Comparison of ENCODE assay signal across 20 cellular contexts in genomic region chr17:77487211-77487629, GRCh38.
"Had no signal": no experiment of that assay in that cellular context is flagged by ENCODE, and none has a peak within 500 bp of the region (broad histone marks: within the 10 kb centered on the region; RNA-seq: fewer than 3 reads in every experiment).

No MANE protein-coding gene starts in this region.

- DNase-seq: activated CD4-positive, alpha-beta T cell treated with anti-CD3 and anti-CD28 coated beads, Interleukin-2, amount 50 U/mL, for 4 hours; activated CD8-positive, alpha-beta memory T cell treated with anti-CD3 and anti-CD28 coated beads for 24 hours; activated CD8-positive, alpha-beta memory T cell treated with anti-CD3 and anti-CD28 coated beads, Interleukin-2, amount 50 U/mL, for 4 hours; activated naive CD4-positive, alpha-beta T cell; activated naive CD8-positive, alpha-beta T cell treated with anti-CD3 and anti-CD28 coated beads for 36 hours; activated T-cell treated with anti-CD3 and anti-CD28 coated beads, Interleukin-2, amount 50 U/mL, for 24 hours; amniotic stem cell; cerebellar nuclear complex; cortex of kidney; retina; stimulated activated CD4-positive, alpha-beta T cell treated with anti-CD3 and anti-CD28 coated beads, Interleukin-2, amount 100 ng/mL, for 48 hours; stimulated activated CD8-positive, alpha-beta memory T cell treated with anti-CD3 and anti-CD28 coated beads, Interleukin-4, amount 100 ng/mL, for 48 hours; stimulated activated naive CD4-positive, alpha-beta T cell treated with Interleukin-2 at 50 U/mL for 16 hours; T1000 had no signal

- H3K27ac ChIP-seq: breast epithelium, left lung, neural progenitor cell, thoracic aorta had no signal

- H3K9ac ChIP-seq: neural progenitor cell had no signal

- H3K4me1 ChIP-seq: neural progenitor cell had no signal

- H3K27me3 ChIP-seq: breast epithelium, left lung, neural progenitor cell had no signal

- H3K9me3 ChIP-seq: breast epithelium, left lung, thoracic aorta had no signal

- ATAC-seq: activated T-helper 17 cell treated with anti-CD3 and anti-CD28 coated beads, Interleukin-2, amount 50 U/mL, for 72 hours; left lung; WTC11 had no signal

- H3K4me3 ChIP-seq: breast epithelium, left lung, neural progenitor cell, thoracic aorta had no signal

- H2AFZ ChIP-seq: neural progenitor cell had no signal

- H3K36me3 ChIP-seq: neural progenitor cell had no signal

- H3K4me2 ChIP-seq: neural progenitor cell had no signal
